17 cellular contexts compared by ENCODE assay signal in the genomic region with DNA sequence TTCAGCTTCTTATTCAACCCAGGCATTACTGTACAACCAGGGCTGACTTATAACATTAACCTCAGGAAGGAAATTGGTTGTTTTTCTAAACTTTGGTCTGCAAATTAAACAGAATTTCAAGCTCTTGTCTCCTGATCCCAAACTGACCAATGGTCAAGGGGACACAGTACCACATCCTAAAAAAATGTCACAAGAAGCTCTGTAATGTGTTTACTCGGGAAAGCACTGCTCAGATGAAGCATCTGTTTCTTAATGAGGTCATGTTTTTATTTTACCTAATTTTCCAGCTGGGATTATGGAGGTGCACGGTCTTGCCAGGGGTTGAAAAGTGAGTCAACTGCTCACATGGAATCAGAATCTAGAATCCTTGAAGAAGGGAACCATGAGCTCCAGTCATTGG. TPM values are rescaled to one million over a fixed set of nuclear protein-coding genes. Genes with fewer than 3 reads are reported as not detected.
A peak's percentile ranks its signal among the peaks of the same experiment; 100 is the strongest.
DNase-seq lines count a peak whose midpoint lies in the region; ATAC-seq and TF ChIP-seq lines count a peak whose summit lies in the region.
"Had no signal": no experiment of that assay in that cellular context is flagged by ENCODE, and none has a peak within 500 bp of the region (broad histone marks: within the 10 kb centered on the region; RNA-seq: fewer than 3 reads in every experiment).

No MANE protein-coding gene starts in this region.

- peak; percentile 48 for ATAC-seq in gastroesophageal sphincter
- no peak for ATAC-seq in GM18867 (IDR thresholded peaks at IDR 0.05; ENCODE audit: unreplicated experiment)
- ATAC-seq in GM18870 (IDR thresholded peaks at IDR 0.05; ENCODE audit: unreplicated experiment) = no peak

- TF ChIP-seq EP300 in gastroesophageal sphincter (IDR thresholded peaks at IDR 0.05) = no peak

- H3K4me3 ChIP-seq in SJCRH30 (no peak overlapping the region), gastroesophageal sphincter (no peak overlapping the region), subcutaneous abdominal adipose tissue (ENCODE audit: low read depth in 1 of 5, low read length in 5 of 5) (no peak overlapping the region)
- H3K4me3 ChIP-seq: HAP-1, Peyer's patch had no signal

- no peak overlapping the region for H3K9ac ChIP-seq in subcutaneous abdominal adipose tissue (ENCODE audit: low read length in 5 of 5)

- peak; percentile 41 for DNase-seq in NCI-H2171 treated with DMSO at 0.1 percent for 48 hours (lab: John Stamatoyannopoulos, UW)
- DNase-seq in NCI-H2171 (lab: John Stamatoyannopoulos, UW) = no peak
- DNase-seq in SJCRH30 = no peak
- no peak for DNase-seq in HuH-7.5 (ENCODE audit: low spot score)
- DNase-seq: 8988T, C1 segment of cervical spinal cord, DMS 273 treated with DMSO at 0.1 percent for 48 hours, NCI-H146, NCI-H446 treated with DMSO at 0.1 percent for 48 hours, NCI-H748 treated with DMSO at 0.1 percent for 48 hours, Peyer's patch, SHP77 treated with DMSO at 0.1 percent for 48 hours had no signal

- TF ChIP-seq POLR2A in gastroesophageal sphincter (IDR thresholded peaks at IDR 0.05) = no peak

- H3K27ac ChIP-seq in SJCRH30 (peak overlapping the region; percentile 80), gastroesophageal sphincter (no peak overlapping the region), subcutaneous abdominal adipose tissue (ENCODE audit: low read depth, low read length) (peak overlapping the region; percentile 92)

- H3K4me1 ChIP-seq in SJCRH30 (peaks cover 52% of the 10 kb centered on the region), gastroesophageal sphincter (peaks cover 0 to 51% (median 2%) of the 10 kb centered on the region in 3 donors), subcutaneous abdominal adipose tissue (ENCODE audit: control insufficient read depth in 5 of 5, insufficient read depth in 5 of 5, low read length in 5 of 5) (peaks cover 12 to 56% (median 39%) of the 10 kb centered on the region in 5 donors)
- H3K4me1 ChIP-seq: Peyer's patch had no signal

- WGBS in gastroesophageal sphincter (ENCODE audit: low coverage in 1 of 2), 2 donors = 48 to 68% methylated on average over 2 of the region's 2 CpGs

- H3K9me3 ChIP-seq in SJCRH30 (replicated peaks) (no peaks in the 10 kb centered on the region), gastroesophageal sphincter (no peaks in the 10 kb centered on the region), subcutaneous abdominal adipose tissue (ENCODE audit: control insufficient read depth in 5 of 5, low read length in 5 of 5) (no peaks in the 10 kb centered on the region)
- H3K9me3 ChIP-seq: HAP-1, Peyer's patch had no signal

- no peak for TF ChIP-seq CTCF in gastroesophageal sphincter (IDR thresholded peaks at IDR 0.05)

- H3K27me3 ChIP-seq in SJCRH30 (no peaks in the 10 kb centered on the region), gastroesophageal sphincter (no peaks in the 10 kb centered on the region), subcutaneous abdominal adipose tissue (ENCODE audit: control insufficient read depth in 5 of 5, insufficient read depth in 4 of 5, low read length in 5 of 5) (no peaks in the 10 kb centered on the region)
- H3K27me3 ChIP-seq: Peyer's patch had no signal

- H3K36me3 ChIP-seq in SJCRH30 (peaks cover 79% of the 10 kb centered on the region), gastroesophageal sphincter (peaks cover 0 to 10% of the 10 kb centered on the region in 2 donors), subcutaneous abdominal adipose tissue (ENCODE audit: control insufficient read depth in 5 of 5, insufficient read depth in 5 of 5, low read length in 5 of 5) (peaks cover 5 to 27% (median 21%) of the 10 kb centered on the region in 5 donors)
- H3K36me3 ChIP-seq: HAP-1, Peyer's patch had no signal

RNA-seq across cellular contexts. Expression of gene ADAMTS5, which starts 18.7 kb away (rescaled TPM):
- 12.3 and 14.2 TPM in 2 replicates for total RNA-seq in SJCRH30 (2014; rRNA removed; shearing (Covaris generic))
- 10 to 100 TPM; 16.8 to 55.8 (median 29.0) TPM for total RNA-seq in gastroesophageal sphincter

Comparison
In these comparisons a context has a peak if more than half of its experiments do, and no peak if none do; other contexts are left out.
1. H3K27ac ChIP-seq: peak in SJCRH30 (single experiment) and subcutaneous abdominal adipose tissue (single experiment); none in gastroesophageal sphincter (0 of 4).